ENCODE assay signal across 13 cellular contexts in the genomic region with DNA sequence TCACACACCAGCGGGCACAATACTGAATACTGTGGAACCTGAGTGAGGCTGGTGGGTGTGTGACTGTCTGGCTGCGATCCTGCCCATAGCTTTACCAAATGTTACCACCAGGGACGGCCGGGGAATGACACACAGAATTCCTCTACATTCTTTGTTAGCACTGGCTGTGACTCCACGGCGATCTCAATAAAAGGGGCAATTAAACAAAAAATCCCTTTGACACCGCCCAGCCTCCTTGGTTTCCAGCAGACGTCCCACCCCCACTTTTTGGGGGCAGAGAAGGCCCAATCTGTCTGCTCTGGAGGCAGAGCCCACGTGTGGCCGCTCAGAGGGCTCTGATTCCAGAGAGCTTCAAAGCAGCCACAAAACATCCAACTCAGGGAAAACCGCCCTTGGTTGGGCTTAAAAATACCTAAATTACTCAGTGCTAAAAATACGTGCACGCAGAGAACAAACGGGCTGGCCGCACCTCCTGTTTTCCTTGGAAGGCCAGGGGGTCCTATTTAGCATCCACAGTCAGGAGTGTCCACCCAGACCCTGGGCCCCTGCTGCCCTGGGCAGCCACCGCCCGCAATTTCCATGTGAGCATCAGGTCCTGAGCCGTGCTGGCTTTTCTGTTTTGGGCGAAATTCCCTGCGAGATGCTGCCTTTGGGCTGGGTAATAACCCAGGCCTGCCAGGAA. TPM values are rescaled to one million over a fixed set of nuclear protein-coding genes. Genes with fewer than 3 reads are reported as not detected.
DNase-seq lines count a peak whose midpoint lies in the region; FAIRE-seq and TF ChIP-seq lines count a peak whose summit lies in the region.
"Had no signal": no experiment of that assay in that cellular context is flagged by ENCODE, and none has a peak within 500 bp of the region (broad histone marks: within the 10 kb centered on the region; RNA-seq: fewer than 3 reads in every experiment).

No MANE protein-coding gene starts in this region.

- no peak for TF ChIP-seq POLR2A in endothelial cell of umbilical vein (IDR thresholded peaks at IDR 0.05; ENCODE audit: low read depth, low read length)

- H3K9me3 Mint-ChIP-seq in activated naive CD4-positive, alpha-beta T cell treated with anti-CD3 and anti-CD28 coated beads, Interleukin-2, amount 10 ng/mL, durations not matched to agents 7 days and 5 days, result peaks cover 3% of the 10 kb centered on the region
- H3K9me3 Mint-ChIP-seq: natural killer cell treated with Interleukin-12 subunit alpha and Interleukin-12 subunit beta and Interleukin-15 and Interleukin-18, amount 100 ng/mL, for 72 hours had no signal

- no peaks in the 10 kb centered on the region for H3K4me1 Mint-ChIP-seq in activated naive CD4-positive, alpha-beta T cell treated with anti-CD3 and anti-CD28 coated beads, Interleukin-2, amount 10 ng/mL, durations not matched to agents 7 days and 5 days

- H3K27me3 Mint-ChIP-seq in activated naive CD4-positive, alpha-beta T cell treated with anti-CD3 and anti-CD28 coated beads, Interleukin-2, amount 10 ng/mL, durations not matched to agents 7 days and 5 days, result peaks cover 6% of the 10 kb centered on the region
- H3K27me3 Mint-ChIP-seq: natural killer cell treated with Interleukin-12 subunit alpha and Interleukin-12 subunit beta and Interleukin-15 and Interleukin-18, amount 100 ng/mL, for 72 hours had no signal

- BruUV-seq in endothelial cell of umbilical vein (replicated peaks; lab: Mats Ljungman, UMichigan), result no TSS peak

- POLR2A ChIA-PET in endothelial cell of umbilical vein (lab: Charles Lee), result no interaction called here

- FAIRE-seq in RCC 7860 (lab: Jason Lieb, UNC), result peak; percentile 74
- FAIRE-seq in endothelial cell of umbilical vein (lab: Jason Lieb, UNC), result no peak
- FAIRE-seq: TTC549 had no signal

- peak; percentile 46 for DNase-seq in Ammon's horn (ENCODE audit: low spot score)
- DNase-seq in RCC 7860 (ENCODE audit: low spot score), result peak; percentile 75
- no peak for DNase-seq in endothelial cell of umbilical vein (ENCODE audit: low read depth, low spot score)
- DNase-seq in non-pigmented ciliary epithelial cell (ENCODE audit: low read depth), result peak; percentile 32
- DNase-seq in SK-N-DZ (ENCODE audit: low spot score), result no peak
- DNase-seq in activated naive CD4-positive, alpha-beta T cell treated with anti-CD3 and anti-CD28 coated beads, Interleukin-2, amount 10 ng/mL, durations not matched to agents 7 days and 5 days, result no peak
- no peak for DNase-seq in NCI-H146 (lab: John Stamatoyannopoulos, UW)
- no peak for DNase-seq in DMS153 (lab: John Stamatoyannopoulos, UW)
- DNase-seq: activated naive CD4-positive, alpha-beta T cell; NK-92 treated with Interleukin-12 subunit alpha and Interleukin-12 subunit beta, amount 100 ng/mL, for 24 hours had no signal

- no peak overlapping the region for H3K27ac Mint-ChIP-seq in activated naive CD4-positive, alpha-beta T cell treated with anti-CD3 and anti-CD28 coated beads, Interleukin-2, amount 10 ng/mL, durations not matched to agents 7 days and 5 days
- H3K27ac Mint-ChIP-seq: natural killer cell treated with Interleukin-12 subunit alpha and Interleukin-12 subunit beta and Interleukin-15 and Interleukin-18, amount 100 ng/mL, for 72 hours had no signal

- H3K9ac ChIP-seq in endothelial cell of umbilical vein (replicated peaks; ENCODE audit: extremely low read depth, insufficient read depth, low read length), result no peak overlapping the region
- H3K9ac ChIP-seq: KMS-11 had no signal

- H3K27me3 ChIP-seq in endothelial cell of umbilical vein (ENCODE audit: control insufficient read depth in 2 of 2, insufficient read depth in 2 of 2, low read length in 2 of 2), result no peaks in the 10 kb centered on the region

- H3K79me2 ChIP-seq in endothelial cell of umbilical vein (ENCODE audit: control insufficient read depth, insufficient read depth, low read length), result no peaks in the 10 kb centered on the region

- intact Hi-C loops in endothelial cell of umbilical vein (cut with micrococcal nuclease), result no loop called here

- no peak overlapping the region for H3K4me2 ChIP-seq in endothelial cell of umbilical vein (ENCODE audit: insufficient read depth, low read length)
- H3K4me2 ChIP-seq: KMS-11 had no signal

- peaks cover 2% of the 10 kb centered on the region for H3K4me1 ChIP-seq in endothelial cell of umbilical vein (ENCODE audit: control insufficient read depth, extremely low read depth, insufficient read depth, low read length)

- peak; percentile 9 to 17 for TF ChIP-seq CTCF in endothelial cell of umbilical vein (IDR thresholded peaks at IDR 0.05; ENCODE audit: extremely low read depth in 1 of 2, insufficient read depth in 1 of 2, low read depth in 1 of 2, low read length in 2 of 2)

- no peaks in the 10 kb centered on the region for H3K36me3 Mint-ChIP-seq in activated naive CD4-positive, alpha-beta T cell treated with anti-CD3 and anti-CD28 coated beads, Interleukin-2, amount 10 ng/mL, durations not matched to agents 7 days and 5 days
- H3K36me3 Mint-ChIP-seq: natural killer cell treated with Interleukin-12 subunit alpha and Interleukin-12 subunit beta and Interleukin-15 and Interleukin-18, amount 100 ng/mL, for 72 hours had no signal

- H3K4me3 ChIP-seq in endothelial cell of umbilical vein (replicated peaks in 1 of 3; ENCODE audit: insufficient read depth in 1 of 3, low read depth in 1 of 3, low read length in 3 of 3), result no peak overlapping the region

- no peaks in the 10 kb centered on the region for H4K20me1 ChIP-seq in endothelial cell of umbilical vein (replicated peaks; ENCODE audit: control insufficient read depth, extremely low read depth, insufficient read depth, low read length)

- H3K9me3 ChIP-seq in endothelial cell of umbilical vein (replicated peaks; ENCODE audit: control insufficient read depth, insufficient read depth, low read length), result no peaks in the 10 kb centered on the region

- H2AFZ ChIP-seq in endothelial cell of umbilical vein (ENCODE audit: low read depth, low read length), result no peak overlapping the region

- H3K27ac ChIP-seq in endothelial cell of umbilical vein (ENCODE audit: insufficient read depth, low read depth, low read length), result no peak overlapping the region
- H3K27ac ChIP-seq: KMS-11 had no signal

- CTCF ChIA-PET in endothelial cell of umbilical vein (lab: Charles Lee), result no interaction called here
- CTCF ChIA-PET in activated naive CD4-positive, alpha-beta T cell treated with anti-CD3 and anti-CD28 coated beads, Interleukin-2, amount 10 ng/mL, durations not matched to agents 7 days and 5 days (lab: Charles Lee), result no interaction called here

- H3K9me1 ChIP-seq in endothelial cell of umbilical vein (replicated peaks; ENCODE audit: control insufficient read depth, extremely low read depth, insufficient read depth, low read length), result no peaks in the 10 kb centered on the region

- no peaks in the 10 kb centered on the region for H3K36me3 ChIP-seq in endothelial cell of umbilical vein (ENCODE audit: control insufficient read depth in 2 of 2, extremely low read depth in 1 of 2, insufficient read depth in 2 of 2, low read length in 2 of 2)

- dilution Hi-C loops in endothelial cell of umbilical vein (cut with MboI; ENCODE audit: extremely low pct_ligation_motif_present, low sequenced_read_pairs), result no loop called here

- H3K4me3 Mint-ChIP-seq in activated naive CD4-positive, alpha-beta T cell treated with anti-CD3 and anti-CD28 coated beads, Interleukin-2, amount 10 ng/mL, durations not matched to agents 7 days and 5 days, result no peak overlapping the region
- H3K4me3 Mint-ChIP-seq: natural killer cell treated with Interleukin-12 subunit alpha and Interleukin-12 subunit beta and Interleukin-15 and Interleukin-18, amount 100 ng/mL, for 72 hours had no signal

TF ChIP-seq in endothelial cell of umbilical vein, 7 proteins besides CTCF, POLR2A, EP300 and RAD21:
- TF ChIP-seq POLR2AphosphoS5 (IDR thresholded peaks at IDR 0.05; ENCODE audit: insufficient read depth, low read depth, low read length) (no peak), EZH2 (IDR thresholded peaks at IDR 0.05; ENCODE audit: borderline replicate concordance, low read depth, low read length, severe bottlenecking) (no peak), JUN (IDR thresholded peaks at IDR 0.05; ENCODE audit: borderline replicate concordance, insufficient read depth, insufficient read length, low read depth) (no peak), GATA2 (IDR thresholded peaks at IDR 0.05; ENCODE audit: insufficient read depth, insufficient read length, low read depth, low read length) (no peak), FOS (IDR thresholded peaks at IDR 0.05; ENCODE audit: borderline replicate concordance, insufficient read depth, low read length) (no peak), MYC (IDR thresholded peaks at IDR 0.05; ENCODE audit: low read depth, low read length) (no peak)
- TF ChIP-seq, protein P1, sequence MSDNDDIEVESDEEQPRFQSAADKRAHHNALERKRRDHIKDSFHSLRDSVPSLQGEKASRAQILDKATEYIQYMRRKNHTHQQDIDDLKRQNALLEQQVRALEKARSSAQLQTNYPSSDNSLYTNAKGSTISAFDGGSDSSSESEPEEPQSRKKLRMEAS (IDR thresholded peaks at IDR 0.05; ENCODE audit: insufficient read depth, insufficient read length), result no peak

RNA-seq across cellular contexts. Expression of a gene that starts 47.8 kb away (rescaled TPM):
- 61.3 and 75.9 TPM in 2 replicates for total RNA-seq in endothelial cell of umbilical vein
- polyA plus RNA-seq in endothelial cell of umbilical vein, result 249 and 267 TPM in 2 replicates
- polyA plus RNA-seq in endothelial cell of umbilical vein (2011; cell fraction: cytosol; rRNA removed), result 162 and 222 TPM in 2 replicates
- polyA plus RNA-seq in endothelial cell of umbilical vein (2011; cell fraction: nucleus; rRNA removed), result 291 and 446 TPM in 2 replicates
- 38.1 and 69.3 TPM in 2 replicates for polyA plus RNA-seq in endothelial cell of umbilical vein (2012)
- polyA minus RNA-seq in endothelial cell of umbilical vein, result 101 and 128 TPM in 2 replicates
- 61.3 TPM for polyA minus RNA-seq in endothelial cell of umbilical vein (2011; cell fraction: cytosol; rRNA and poly(A)+ RNA removed)
- polyA minus RNA-seq in endothelial cell of umbilical vein (2011; cell fraction: nucleus; rRNA and poly(A)+ RNA removed), result 110 and 238 TPM in 2 replicates
- 0.32 TPM in 1 of 2 replicates, not detected in the other for polyA plus RNA-seq in SK-N-DZ (2014; cell fraction: cytosol; rRNA removed)
- polyA plus RNA-seq in SK-N-DZ (2014; cell fraction: nucleus; rRNA removed), result not detected in 2 replicates

Comparison
In these comparisons a context has a peak if more than half of its experiments do, and no peak if none do; other contexts are left out.
1. DNase-seq: peak in Ammon's horn (single experiment), RCC 7860 (single experiment) and non-pigmented ciliary epithelial cell (single experiment); none in endothelial cell of umbilical vein (single experiment), SK-N-DZ (single experiment), activated naive CD4-positive, alpha-beta T cell treated with anti-CD3 and anti-CD28 coated beads, Interleukin-2, amount 10 ng/mL, durations not matched to agents 7 days and 5 days (single experiment), NCI-H146 (single experiment) and DMS153 (single experiment).